18 cellular contexts compared by ENCODE assay signal in genomic region chr3:11552289-11553264, GRCh38.
A peak's percentile ranks its signal among the peaks of the same experiment; 100 is the strongest.
DNase-seq lines count a peak whose midpoint lies in the region; ATAC-seq and TF ChIP-seq lines count a peak whose summit lies in the region.
"Had no signal": no experiment of that assay in that cellular context is flagged by ENCODE, and none has a peak within 500 bp of the region (broad histone marks: within the 10 kb centered on the region; RNA-seq: fewer than 3 reads in every experiment).

No MANE protein-coding gene starts in this region.

- H3K9me3 Mint-ChIP-seq in osteocyte (ENCODE audit: unreplicated experiment): no peaks in the 10 kb centered on the region
- H3K9me3 Mint-ChIP-seq in activated CD4-positive, alpha-beta T cell treated with anti-CD3 and anti-CD28 coated beads, Interleukin-2, amount 10 ng/mL, durations not matched to agents 7 days and 5 days: no peaks in the 10 kb centered on the region
- H3K9me3 Mint-ChIP-seq: natural killer cell treated with Interleukin-12 subunit alpha and Interleukin-12 subunit beta and Interleukin-15 and Interleukin-18, amount 100 ng/mL, for 72 hours had no signal

- TF ChIP-seq POLR2A in vagina (IDR thresholded peaks at IDR 0.05): no peak

- CTCF ChIA-PET in activated CD4-positive, alpha-beta T cell treated with anti-CD3 and anti-CD28 coated beads, Interleukin-2, amount 10 ng/mL, durations not matched to agents 7 days and 5 days (lab: Charles Lee): interaction anchor here (0.9 kb wide), 1 partner anchor 22 kb away, joined by 3 read pairs; no protein-coding TSS in a partner anchor

- DNase-seq in left ventricle myocardium inferior: peak; percentile 13
- no peak for DNase-seq in left cardiac atrium
- no peak for DNase-seq in coronary artery (ENCODE audit: low spot score)
- no peak for DNase-seq in osteocyte (ENCODE audit: extremely low spot score, unreplicated experiment)
- DNase-seq in vagina (ENCODE audit: extremely low spot score in 2 of 2): no peak
- DNase-seq in DMS53 treated with DMSO at 0.1 percent for 48 hours (lab: John Stamatoyannopoulos, UW; ENCODE audit: unreplicated experiment): no peak
- DNase-seq in activated CD4-positive, alpha-beta T cell treated with anti-CD3 and anti-CD28 coated beads, Interleukin-2, amount 10 ng/mL, durations not matched to agents 7 days and 5 days: no peak
- DNase-seq in NCI-H345 (lab: John Stamatoyannopoulos, UW): no peak
- DNase-seq: activated CD4-positive, CD25-positive, alpha-beta regulatory T cell; activated CD8-positive, alpha-beta memory T cell treated with anti-CD3 and anti-CD28 coated beads, Interleukin-2, amount 10 ng/mL, durations not matched to agents 7 days and 5 days; activated naive CD4-positive, alpha-beta T cell treated with Interleukin-2 at 50 U/mL for 16 hours; COR-L47; GM23248; NCI-H2081 treated with DMSO at 0.1 percent for 48 hours; NCI-H82; uterus had no signal

- H3K27ac ChIP-seq in left ventricle myocardium inferior (replicated peaks): peak overlapping the region; percentile 71
- H3K27ac ChIP-seq in coronary artery: peak overlapping the region; percentile 80 to 85
- peak overlapping the region; percentile 80 for H3K27ac ChIP-seq in vagina

- intact Hi-C loops in left ventricle myocardium inferior (cut with micrococcal nuclease) (no loop called here), left cardiac atrium (cut with DNase I) (no loop called here), vagina (cut with DNase I) (loop anchor here (10.0 kb wide), 1 partner anchor 92 kb away; the partner anchor contains the start of gene VGLL4)

- H3K27me3 ChIP-seq in left ventricle myocardium inferior (ENCODE audit: low read depth) (no peaks in the 10 kb centered on the region), vagina (no peaks in the 10 kb centered on the region)
- H3K27me3 ChIP-seq: uterus had no signal

- TF ChIP-seq CTCF in left ventricle myocardium inferior (IDR thresholded peaks at IDR 0.05; ENCODE audit: borderline replicate concordance) (no peak), coronary artery (IDR thresholded peaks at IDR 0.05) (no peak), osteocyte (IDR thresholded peaks at IDR 0.05) (no peak), vagina (IDR thresholded peaks at IDR 0.05) (no peak)

- H3K4me1 ChIP-seq in left ventricle myocardium inferior (peaks cover 73% of the 10 kb centered on the region), vagina (peaks cover 61% of the 10 kb centered on the region)

- H3K27me3 Mint-ChIP-seq in osteocyte (ENCODE audit: unreplicated experiment): no peaks in the 10 kb centered on the region
- no peaks in the 10 kb centered on the region for H3K27me3 Mint-ChIP-seq in activated CD4-positive, alpha-beta T cell treated with anti-CD3 and anti-CD28 coated beads, Interleukin-2, amount 10 ng/mL, durations not matched to agents 7 days and 5 days
- H3K27me3 Mint-ChIP-seq: activated CD8-positive, alpha-beta memory T cell treated with anti-CD3 and anti-CD28 coated beads, Interleukin-2, amount 10 ng/mL, durations not matched to agents 7 days and 5 days; natural killer cell treated with Interleukin-12 subunit alpha and Interleukin-12 subunit beta and Interleukin-15 and Interleukin-18, amount 100 ng/mL, for 72 hours had no signal

- POLR2A ChIA-PET in activated CD4-positive, alpha-beta T cell treated with anti-CD3 and anti-CD28 coated beads, Interleukin-2, amount 10 ng/mL, durations not matched to agents 7 days and 5 days (lab: Charles Lee): no interaction called here

- no peak for ATAC-seq in left cardiac atrium
- ATAC-seq: activated CD8-positive, alpha-beta memory T cell treated with anti-CD3 and anti-CD28 coated beads, Interleukin-2, amount 10 ng/mL, durations not matched to agents 7 days and 5 days had no signal

- peaks cover 13% of the 10 kb centered on the region for H3K36me3 ChIP-seq in left ventricle myocardium inferior
- peaks cover 0 to 2% of the 10 kb centered on the region in 2 donors for H3K36me3 ChIP-seq in vagina
- H3K36me3 ChIP-seq: uterus had no signal

- H3K27ac Mint-ChIP-seq in osteocyte (ENCODE audit: unreplicated experiment): peak overlapping the region; percentile 65
- no peak overlapping the region for H3K27ac Mint-ChIP-seq in activated CD4-positive, alpha-beta T cell treated with anti-CD3 and anti-CD28 coated beads, Interleukin-2, amount 10 ng/mL, durations not matched to agents 7 days and 5 days
- H3K27ac Mint-ChIP-seq: activated CD8-positive, alpha-beta memory T cell treated with anti-CD3 and anti-CD28 coated beads, Interleukin-2, amount 10 ng/mL, durations not matched to agents 7 days and 5 days; natural killer cell treated with Interleukin-12 subunit alpha and Interleukin-12 subunit beta and Interleukin-15 and Interleukin-18, amount 100 ng/mL, for 72 hours had no signal

- H3K4me3 ChIP-seq in left ventricle myocardium inferior (no peak overlapping the region), coronary artery (no peak overlapping the region), vagina (no peak overlapping the region)
- H3K4me3 ChIP-seq: GM23248, lung, uterus had no signal

- H3K36me3 Mint-ChIP-seq in osteocyte (ENCODE audit: unreplicated experiment): peaks cover 42% of the 10 kb centered on the region
- peaks cover 21% of the 10 kb centered on the region for H3K36me3 Mint-ChIP-seq in activated CD4-positive, alpha-beta T cell treated with anti-CD3 and anti-CD28 coated beads, Interleukin-2, amount 10 ng/mL, durations not matched to agents 7 days and 5 days (ENCODE audit: low read depth)
- H3K36me3 Mint-ChIP-seq: natural killer cell treated with Interleukin-12 subunit alpha and Interleukin-12 subunit beta and Interleukin-15 and Interleukin-18, amount 100 ng/mL, for 72 hours had no signal

- H3K4me1 Mint-ChIP-seq in osteocyte (ENCODE audit: unreplicated experiment): peaks cover 80% of the 10 kb centered on the region
- H3K4me1 Mint-ChIP-seq in activated CD4-positive, alpha-beta T cell treated with anti-CD3 and anti-CD28 coated beads, Interleukin-2, amount 10 ng/mL, durations not matched to agents 7 days and 5 days: no peaks in the 10 kb centered on the region
- H3K4me1 Mint-ChIP-seq: activated CD8-positive, alpha-beta memory T cell treated with anti-CD3 and anti-CD28 coated beads, Interleukin-2, amount 10 ng/mL, durations not matched to agents 7 days and 5 days had no signal

- H3K9me3 ChIP-seq in left ventricle myocardium inferior (replicated peaks) (no peaks in the 10 kb centered on the region), vagina (no peaks in the 10 kb centered on the region)
- H3K9me3 ChIP-seq: uterus had no signal

- no peak overlapping the region for H3K4me3 Mint-ChIP-seq in osteocyte (ENCODE audit: unreplicated experiment)
- no peak overlapping the region for H3K4me3 Mint-ChIP-seq in activated CD4-positive, alpha-beta T cell treated with anti-CD3 and anti-CD28 coated beads, Interleukin-2, amount 10 ng/mL, durations not matched to agents 7 days and 5 days
- H3K4me3 Mint-ChIP-seq: activated CD8-positive, alpha-beta memory T cell treated with anti-CD3 and anti-CD28 coated beads, Interleukin-2, amount 10 ng/mL, durations not matched to agents 7 days and 5 days; natural killer cell treated with Interleukin-12 subunit alpha and Interleukin-12 subunit beta and Interleukin-15 and Interleukin-18, amount 100 ng/mL, for 72 hours had no signal
